ENCODE assay signal across 1 cellular context in genomic region chr7:91993976-91994375, GRCh38.
TF ChIP-seq lines count a peak whose summit lies in the region.

No MANE protein-coding gene starts in this region.

TF ChIP-seq in SK-N-SH treated with all-trans-retinoic acid at 6 μM for 48 hours, 23 proteins besides CTCF, POLR2A, EP300 and RAD21 (continued from another document):
- TF ChIP-seq TSHZ2 (CRISPR knock-in tag; IDR thresholded peaks at IDR 0.05) (no peak), ZNF8 (CRISPR knock-in tag; IDR thresholded peaks at IDR 0.05) (no peak)
